In genomic region chr9:33510264-33511183, GRCh38 we compare ENCODE assay signal across 8 cellular contexts. TPM values are rescaled to one million over a fixed set of nuclear protein-coding genes. Genes with fewer than 3 reads are reported as not detected.
DNase-seq lines count a peak whose midpoint lies in the region; ATAC-seq, FAIRE-seq and TF ChIP-seq lines count a peak whose summit lies in the region.

No MANE protein-coding gene starts in this region.

- peaks cover 35% of the 10 kb centered on the region for H3K4me1 Mint-ChIP-seq in chondrocyte (ENCODE audit: low read depth)

- TF ChIP-seq CTCF in AG04450 (IDR thresholded peaks at IDR 0.05; ENCODE audit: low read depth, low read length) (no peak), WI38 (IDR thresholded peaks at IDR 0.05; ENCODE audit: low read depth, low read length) (no peak), chondrocyte (IDR thresholded peaks at IDR 0.05) (no peak)

- H3K9me3 Mint-ChIP-seq in chondrocyte (ENCODE audit: low read depth): peaks cover 5% of the 10 kb centered on the region

- peak overlapping the region; percentile 97 for H3K9ac ChIP-seq in skeletal muscle satellite cell (ENCODE audit: low read depth, low read length)

- H3K9me3 ChIP-seq in AG04450 (ENCODE audit: control insufficient read depth, insufficient read depth, low read length) (peaks cover 9% of the 10 kb centered on the region; the same call in 1 of the 2 replicates), skeletal muscle satellite cell (replicated peaks; ENCODE audit: low read length) (no peaks in the 10 kb centered on the region)

- DNase-seq in AG04450 (ENCODE audit: low read depth, low spot score) (no peak), GM19239 (ENCODE audit: insufficient read length, low spot score) (peak; percentile 19), NCI-H146 (lab: John Stamatoyannopoulos, UW) (peak; percentile 91), chondrocyte (ENCODE audit: low spot score) (no peak), iris pigment epithelial cell (ENCODE audit: low read depth) (peak; percentile 65)

- H3K27me3 ChIP-seq in AG04450 (ENCODE audit: control insufficient read depth, insufficient read depth, low read length) (no peaks in the 10 kb centered on the region), skeletal muscle satellite cell (ENCODE audit: control insufficient read depth, insufficient read depth, low read length) (no peaks in the 10 kb centered on the region)

- CTCF ChIA-PET in AG04450 (lab: Charles Lee): interaction anchor here (2.5 kb wide), 1 partner anchor 136 kb away, joined by 7 read pairs; no protein-coding TSS in a partner anchor

- no peak for FAIRE-seq in GM19239 (lab: Jason Lieb, UNC)

- H3K27ac Mint-ChIP-seq in chondrocyte (ENCODE audit: unreplicated experiment): peak overlapping the region; percentile 100

- H3K4me3 ChIP-seq in AG04450 (ENCODE audit: low read depth, low read length) (peak overlapping the region; percentile 71), WI38 (ENCODE audit: low read depth, low read length) (peak overlapping the region; percentile 62), skeletal muscle satellite cell (ENCODE audit: low read length) (peak overlapping the region; percentile 86)

- H3K4me1 ChIP-seq in skeletal muscle satellite cell (ENCODE audit: control insufficient read depth, insufficient read depth, low read length): peaks cover 20% of the 10 kb centered on the region

- ATAC-seq in HG02763 (IDR thresholded peaks at IDR 0.05; ENCODE audit: unreplicated experiment): no peak

- peak overlapping the region; percentile 99 for H3K27ac ChIP-seq in AG04450 (ENCODE audit: low read depth, low read length)

- H3K36me3 Mint-ChIP-seq in chondrocyte (ENCODE audit: low read depth): no peaks in the 10 kb centered on the region

- peak overlapping the region; percentile 88 for H3K4me2 ChIP-seq in skeletal muscle satellite cell (ENCODE audit: low read length)

- peak overlapping the region; percentile 97 for H3K4me3 Mint-ChIP-seq in chondrocyte (ENCODE audit: unreplicated experiment)

- POLR2A ChIA-PET in AG04450 (lab: Yijun Ruan, JAX): interaction anchor here (0.8 to 1.1 kb wide), 2 partner anchors 37 to 257 kb away, joined by 4 read pairs; partner anchors contain the start of gene NOL6

- H3K27me3 Mint-ChIP-seq in chondrocyte (ENCODE audit: low read depth): no peaks in the 10 kb centered on the region

- no peaks in the 10 kb centered on the region for H3K36me3 ChIP-seq in skeletal muscle satellite cell (ENCODE audit: insufficient read depth, low read length)

RNA-seq across cellular contexts. Expression of gene ANKRD18B, which starts 13.5 kb away (rescaled TPM):
- polyA plus RNA-seq in AG04450 (2011; rRNA removed): 5.9 and 8.6 TPM in 2 replicates
- 5.5 and 6.1 TPM in 2 replicates for polyA minus RNA-seq in AG04450 (2011; rRNA and poly(A)+ RNA removed)
- 1.4 to 2.3 TPM (median 2.2 TPM) in 3 replicates for total RNA-seq in chondrocyte
- total RNA-seq in skeletal muscle satellite cell (2012; rRNA removed): under 0.01 and 0.22 TPM in 2 replicates

RNA-seq across cellular contexts. Expression of gene NOL6, which starts 36.8 kb away (rescaled TPM):
- 34.7 and 42.6 TPM in 2 replicates for polyA plus RNA-seq in AG04450 (2011; rRNA removed)
- 49.7 and 60.8 TPM in 2 replicates for polyA minus RNA-seq in AG04450 (2011; rRNA and poly(A)+ RNA removed)
- 30.4 to 48.1 TPM (median 31.1 TPM) in 3 replicates for total RNA-seq in chondrocyte
- 41.8 and 45.7 TPM in 2 replicates for total RNA-seq in skeletal muscle satellite cell (2012; rRNA removed)

Comparison
In these comparisons a context has a peak if more than half of its experiments do, and no peak if none do; other contexts are left out.
1. DNase-seq: peak in GM19239 (single experiment), NCI-H146 (single experiment) and iris pigment epithelial cell (single experiment); none in AG04450 (single experiment) and chondrocyte (single experiment).
2. Peak in every context shown above with its lines, with median percentiles within 50 percentile points of each other: H3K4me3 ChIP-seq.